Comparison of ENCODE assay signal across 8 cellular contexts in genomic region chr19:58362272-58362994, GRCh38. TPM values are rescaled to one million over a fixed set of nuclear protein-coding genes. Genes with fewer than 3 reads are reported as not detected.
DNase-seq lines count a peak whose midpoint lies in the region; ATAC-seq and TF ChIP-seq lines count a peak whose summit lies in the region.

TSS of gene ZNF497 (minus strand) at chr19:58362751. CDS start at chr19:58357635, 5,116 bp downstream.

- no peak for TF ChIP-seq CTCF in lung (IDR thresholded peaks at IDR 0.05; ENCODE audit: control extremely low read depth, extremely low read depth)

- peak within 1 kb of the TSS; percentile 69 for H3K27ac ChIP-seq in CD4-positive, alpha-beta memory T cell (ENCODE audit: low read depth, low read length)
- peak within 1 kb of the TSS; percentile 90 to 98 for H3K27ac ChIP-seq in lung (ENCODE audit: low read depth in 1 of 2, low read length in 1 of 2)

- peak; percentile 79 for ATAC-seq in GM19455 (IDR thresholded peaks at IDR 0.05; ENCODE audit: unreplicated experiment)
- ATAC-seq in lung (ENCODE audit: insufficient read depth, low FRiP score) = peak; percentile 94

- WGBS in lung, 2 donors = 0% methylated on average over 51 to 74 of the region's 74 CpGs

- H3K27me3 Mint-ChIP-seq in CD4-positive, alpha-beta memory T cell = no peaks in the 10 kb centered on the region
- H3K27me3 Mint-ChIP-seq in activated CD4-positive, alpha-beta memory T cell treated with anti-CD3 and anti-CD28 coated beads, Interleukin-2, amount 10 ng/mL, durations not matched to agents 7 days and 5 days = no peaks in the 10 kb centered on the region

- peaks cover 11% of the 10 kb centered on the region for H3K4me1 ChIP-seq in CD4-positive, alpha-beta memory T cell (ENCODE audit: insufficient read depth, low read length)
- peaks cover 0 to 4% of the 10 kb centered on the region in 2 donors for H3K4me1 ChIP-seq in lung (ENCODE audit: control insufficient read depth in 2 of 2, insufficient read depth in 2 of 2, low read length in 2 of 2)

- H3K9me3 Mint-ChIP-seq in CD4-positive, alpha-beta memory T cell = no peaks in the 10 kb centered on the region
- H3K9me3 Mint-ChIP-seq in activated CD4-positive, alpha-beta memory T cell treated with anti-CD3 and anti-CD28 coated beads, Interleukin-2, amount 10 ng/mL, durations not matched to agents 7 days and 5 days = no peaks in the 10 kb centered on the region

- H3K36me3 Mint-ChIP-seq in CD4-positive, alpha-beta memory T cell = peaks cover 0 to 3% of the 10 kb centered on the region in 2 donors
- H3K36me3 Mint-ChIP-seq in activated CD4-positive, alpha-beta memory T cell treated with anti-CD3 and anti-CD28 coated beads, Interleukin-2, amount 10 ng/mL, durations not matched to agents 7 days and 5 days (ENCODE audit: low read depth) = peaks cover 4% of the 10 kb centered on the region

- no peaks in the 10 kb centered on the region for H3K9me3 ChIP-seq in CD4-positive, alpha-beta memory T cell (ENCODE audit: control insufficient read depth in 1 of 2, low read length in 2 of 2)
- H3K9me3 ChIP-seq in lung (ENCODE audit: control insufficient read depth in 2 of 2, insufficient read depth in 1 of 2, low read length in 1 of 2) = peaks cover 0 to 2% of the 10 kb centered on the region in 2 donors

- H3K27ac Mint-ChIP-seq in CD4-positive, alpha-beta memory T cell = peak within 1 kb of the TSS; percentile 79 to 98 (median 94)
- peak within 1 kb of the TSS; percentile 77 for H3K27ac Mint-ChIP-seq in activated CD4-positive, alpha-beta memory T cell treated with anti-CD3 and anti-CD28 coated beads, Interleukin-2, amount 10 ng/mL, durations not matched to agents 7 days and 5 days

- H3K27me3 ChIP-seq in CD4-positive, alpha-beta memory T cell (ENCODE audit: insufficient read depth, low read length) = no peaks in the 10 kb centered on the region
- H3K27me3 ChIP-seq in lung (ENCODE audit: control insufficient read depth, insufficient read depth) = no peaks in the 10 kb centered on the region

- peaks cover 6 to 13% (median 9%) of the 10 kb centered on the region in 4 donors for H3K4me1 Mint-ChIP-seq in CD4-positive, alpha-beta memory T cell
- peaks cover 15% of the 10 kb centered on the region for H3K4me1 Mint-ChIP-seq in activated CD4-positive, alpha-beta memory T cell treated with anti-CD3 and anti-CD28 coated beads, Interleukin-2, amount 10 ng/mL, durations not matched to agents 7 days and 5 days

- POLR2A ChIA-PET in CD4-positive, alpha-beta memory T cell (lab: Charles Lee; ENCODE audit: partially characterized antibody) = interaction anchor here (0.7 to 5.5 kb wide), 27 partner anchors 8 to 973 kb away, joined by 3 to 77 read pairs (median 7); partner anchors contain the start of genes CHMP2A, ERVK3-1, RPS5 and TRIM28
- POLR2A ChIA-PET in activated CD4-positive, alpha-beta memory T cell treated with anti-CD3 and anti-CD28 coated beads, Interleukin-2, amount 10 ng/mL, durations not matched to agents 7 days and 5 days (lab: Charles Lee) = interaction anchor here (0.7 to 3.1 kb wide), 23 partner anchors 9 to 763 kb away, joined by 3 to 22 read pairs (median 5); partner anchors contain the start of genes ERVK3-1, RPS5, ZBTB45 and ZNF274

- CTCF ChIA-PET in CD4-positive, alpha-beta memory T cell (lab: Charles Lee; ENCODE audit: partially characterized antibody) = interaction anchor here (0.5 to 3.0 kb wide), 9 partner anchors 11 to 1258 kb away, joined by 3 to 11 read pairs (median 5); partner anchors contain the start of genes ZBTB45, ZNF544 and ZNF837
- CTCF ChIA-PET in activated CD4-positive, alpha-beta memory T cell treated with anti-CD3 and anti-CD28 coated beads, Interleukin-2, amount 10 ng/mL, durations not matched to agents 7 days and 5 days (lab: Charles Lee) = interaction anchor here (0.7 to 3.1 kb wide), 7 partner anchors 15 to 152 kb away, joined by 3 to 15 read pairs (median 3); partner anchors contain the start of genes ZNF584 and ZSCAN22

- peak within 1 kb of the TSS; percentile 90 to 98 (median 93) for H3K4me3 Mint-ChIP-seq in CD4-positive, alpha-beta memory T cell
- peak within 1 kb of the TSS; percentile 89 for H3K4me3 Mint-ChIP-seq in activated CD4-positive, alpha-beta memory T cell treated with anti-CD3 and anti-CD28 coated beads, Interleukin-2, amount 10 ng/mL, durations not matched to agents 7 days and 5 days

- no peaks in the 10 kb centered on the region for H3K36me3 ChIP-seq in CD4-positive, alpha-beta memory T cell (ENCODE audit: insufficient read depth, low read length)
- H3K36me3 ChIP-seq in lung (ENCODE audit: control insufficient read depth in 2 of 2, insufficient read depth in 2 of 2, low read length in 2 of 2) = no peaks in the 10 kb centered on the region

- peak within 1 kb of the TSS; percentile 90 to 98 for H3K4me3 ChIP-seq in CD4-positive, alpha-beta memory T cell (ENCODE audit: low read length in 2 of 2)
- peak within 1 kb of the TSS; percentile 66 for H3K4me3 ChIP-seq in lung

- intact Hi-C loops in CD4-positive, alpha-beta memory T cell (cut with micrococcal nuclease) = loop anchor here (1.0 kb wide), 8 partner anchors 15 to 84 kb away; partner anchors contain the start of genes ERVK3-1, ZNF132, ZNF584 and ZNF8

- peak; percentile 95 to 96 (median 95) for DNase-seq in CD4-positive, alpha-beta memory T cell
- DNase-seq in HK-2 (ENCODE audit: unreplicated experiment) (peak; percentile 99), NCI-H82 treated with DMSO at 0.1 percent for 48 hours (lab: John Stamatoyannopoulos, UW; ENCODE audit: unreplicated experiment) (peak; percentile 79), lung (ENCODE audit: low spot score) (peak; percentile 97)
- DNase-seq in activated CD4-positive, alpha-beta memory T cell treated with anti-CD3 and anti-CD28 coated beads, Interleukin-2, amount 10 ng/mL, durations not matched to agents 7 days and 5 days = peak; percentile 97
- peak; percentile 92 for DNase-seq in effector CD4-positive, alpha-beta T cell
- DNase-seq in stimulated activated CD4-positive, alpha-beta T cell treated with anti-CD3 and anti-CD28 coated beads, TNF-alpha, amount 100 ng/mL, for 24 hours (ENCODE audit: low read depth in 3 of 3) = peak; percentile 94 to 98 (median 97)

RNA-seq across cellular contexts. Expression of gene ZNF497, which starts in this region (rescaled TPM):
- total RNA-seq in CD4-positive, alpha-beta memory T cell = 1 to 10 TPM; 1.7 to 2.0 TPM
- 1 to 10 TPM in 1 of 2 donors, under 1 TPM in 1; 0.46 to 1.2 TPM for polyA plus RNA-seq in CD4-positive, alpha-beta memory T cell
- 1 to 10 TPM; 1.1 to 1.2 TPM for total RNA-seq in activated CD4-positive, alpha-beta memory T cell treated with anti-CD3 and anti-CD28 coated beads, Interleukin-2, amount 10 ng/mL, durations not matched to agents 7 days and 5 days
- 1 to 10 TPM; 3.5 to 3.8 TPM for total RNA-seq in lung
- 1 to 10 TPM in 1 of 2 donors, under 1 TPM in 1; 0.97 to 1.3 TPM for polyA plus RNA-seq in lung

Comparison
In these comparisons a context has a peak if more than half of its experiments do, and no peak if none do; other contexts are left out.
1. Peak in every context shown above with its lines: DNase-seq, ATAC-seq, H3K4me3 ChIP-seq and H3K27ac ChIP-seq.